ENCODE assay signal across 11 cellular contexts in the genomic region with DNA sequence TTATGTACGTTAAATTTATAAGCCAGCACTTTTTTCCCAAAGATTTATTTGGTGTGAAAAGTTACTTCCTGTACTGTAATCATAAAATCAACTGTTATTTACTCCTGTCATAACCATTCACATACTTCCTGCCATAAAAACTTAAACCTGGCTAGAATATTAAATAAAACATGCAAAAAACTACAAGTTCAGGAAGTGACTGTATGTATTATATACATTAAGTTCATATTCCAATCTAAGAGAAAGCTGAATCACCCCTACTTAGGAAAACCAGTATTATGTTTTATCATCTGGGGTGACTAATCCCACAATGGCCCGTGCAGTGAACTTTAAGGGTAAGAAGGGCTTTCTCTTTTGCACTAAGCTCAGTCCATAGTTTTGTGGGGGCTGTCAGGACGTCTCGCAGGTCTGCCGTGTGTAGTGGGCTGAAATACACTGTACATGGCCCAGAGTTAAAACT.
DNase-seq lines count a peak whose midpoint lies in the region; ATAC-seq and TF ChIP-seq lines count a peak whose summit lies in the region.
"Had no signal": no experiment of that assay in that cellular context is flagged by ENCODE, and none has a peak within 500 bp of the region (broad histone marks: within the 10 kb centered on the region; RNA-seq: fewer than 3 reads in every experiment).

No MANE protein-coding gene starts in this region.

- no peaks in the 10 kb centered on the region for H3K9me3 Mint-ChIP-seq in activated T-cell treated with anti-CD3 and anti-CD28 coated beads, Interleukin-2, amount 50 U/mL, for 4 hours
- no peaks in the 10 kb centered on the region for H3K9me3 Mint-ChIP-seq in activated CD8-positive, alpha-beta T cell treated with anti-CD3 and anti-CD28 coated beads for 36 hours
- H3K9me3 Mint-ChIP-seq in glutamatergic neuron (ENCODE audit: unreplicated experiment): no peaks in the 10 kb centered on the region

- POLR2A ChIA-PET in activated CD8-positive, alpha-beta T cell treated with anti-CD3 and anti-CD28 coated beads for 36 hours (lab: Charles Lee): interaction anchor here (0.9 to 1.3 kb wide), 3 partner anchors 14 to 18 kb away, joined by 3 to 9 read pairs (median 5); no protein-coding TSS in a partner anchor

- CTCF ChIA-PET in activated CD8-positive, alpha-beta T cell treated with anti-CD3 and anti-CD28 coated beads for 36 hours (lab: Charles Lee): interaction anchor here (0.7 to 2.3 kb wide), 5 partner anchors 13 to 122 kb away, joined by 3 to 6 read pairs (median 3); no protein-coding TSS in a partner anchor

- DNase-seq in activated T-cell treated with anti-CD3 and anti-CD28 coated beads, Interleukin-2, amount 50 U/mL, for 4 hours: no peak
- DNase-seq in activated T-cell treated with anti-CD3 and anti-CD28 coated beads, Interleukin-2, amount 50 U/mL, for 1 hour: no peak
- DNase-seq in activated CD8-positive, alpha-beta T cell treated with anti-CD3 and anti-CD28 coated beads for 36 hours: peak; percentile 56
- DNase-seq in thyroid gland (no peak), glutamatergic neuron (no peak), WERI-Rb-1 (no peak), NCI-H1048 (lab: John Stamatoyannopoulos, UW) (no peak)
- DNase-seq: activated gamma-delta T cell treated with Interleukin-2 at 50 U/mL for 16 hours; C1 segment of cervical spinal cord; stimulated activated CD4-positive, alpha-beta T cell treated with anti-CD3 and anti-CD28 coated beads, Interleukin-2, amount 100 ng/mL, for 48 hours had no signal

- H3K27me3 ChIP-seq in gastroesophageal sphincter (no peaks in the 10 kb centered on the region), thyroid gland (no peaks in the 10 kb centered on the region), WERI-Rb-1 (ENCODE audit: insufficient read depth, low read depth, severe bottlenecking) (no peaks in the 10 kb centered on the region)

- TF ChIP-seq EP300 in gastroesophageal sphincter (IDR thresholded peaks at IDR 0.05): no peak

- peaks cover 92% of the 10 kb centered on the region for H3K4me1 Mint-ChIP-seq in activated T-cell treated with anti-CD3 and anti-CD28 coated beads, Interleukin-2, amount 50 U/mL, for 4 hours (ENCODE audit: low read depth)
- peaks cover 90% of the 10 kb centered on the region for H3K4me1 Mint-ChIP-seq in activated CD8-positive, alpha-beta T cell treated with anti-CD3 and anti-CD28 coated beads for 36 hours (ENCODE audit: low read depth)
- peaks cover 20% of the 10 kb centered on the region for H3K4me1 Mint-ChIP-seq in glutamatergic neuron (ENCODE audit: low read depth, unreplicated experiment)

- H3K4me3 ChIP-seq in gastroesophageal sphincter (no peak overlapping the region), thyroid gland (replicated peaks in 1 of 3) (no peak overlapping the region), WERI-Rb-1 (ENCODE audit: low read depth, low read length) (no peak overlapping the region)

- peaks cover 73% of the 10 kb centered on the region for H3K36me3 Mint-ChIP-seq in activated T-cell treated with anti-CD3 and anti-CD28 coated beads, Interleukin-2, amount 50 U/mL, for 4 hours (ENCODE audit: insufficient read depth)
- peaks cover 78% of the 10 kb centered on the region for H3K36me3 Mint-ChIP-seq in activated CD8-positive, alpha-beta T cell treated with anti-CD3 and anti-CD28 coated beads for 36 hours (ENCODE audit: low read depth)
- no peaks in the 10 kb centered on the region for H3K36me3 Mint-ChIP-seq in glutamatergic neuron (ENCODE audit: unreplicated experiment)

- H3K27me3 Mint-ChIP-seq in activated T-cell treated with anti-CD3 and anti-CD28 coated beads, Interleukin-2, amount 50 U/mL, for 4 hours (ENCODE audit: low read depth): no peaks in the 10 kb centered on the region
- H3K27me3 Mint-ChIP-seq in activated CD8-positive, alpha-beta T cell treated with anti-CD3 and anti-CD28 coated beads for 36 hours: no peaks in the 10 kb centered on the region
- no peaks in the 10 kb centered on the region for H3K27me3 Mint-ChIP-seq in glutamatergic neuron (ENCODE audit: unreplicated experiment)

- peak overlapping the region; percentile 85 for H3K27ac Mint-ChIP-seq in activated CD8-positive, alpha-beta T cell treated with anti-CD3 and anti-CD28 coated beads for 36 hours
- no peak overlapping the region for H3K27ac Mint-ChIP-seq in glutamatergic neuron (ENCODE audit: unreplicated experiment)

- H3K4me1 ChIP-seq in gastroesophageal sphincter (peaks cover 39 to 98% (median 40%) of the 10 kb centered on the region in 3 donors), thyroid gland (peaks cover 91 to 93% of the 10 kb centered on the region in 2 donors)

- peaks cover 0 to 18% of the 10 kb centered on the region in 2 donors for H3K36me3 ChIP-seq in gastroesophageal sphincter
- no peaks in the 10 kb centered on the region for H3K36me3 ChIP-seq in thyroid gland
- no peaks in the 10 kb centered on the region for H3K36me3 ChIP-seq in WERI-Rb-1

- H3K9me3 ChIP-seq in gastroesophageal sphincter (no peaks in the 10 kb centered on the region), thyroid gland (no peaks in the 10 kb centered on the region), WERI-Rb-1 (ENCODE audit: severe bottlenecking) (no peaks in the 10 kb centered on the region)

- 82 to 85% methylated on average over 5 of the region's 5 CpGs for WGBS in gastroesophageal sphincter (ENCODE audit: low coverage in 1 of 2), 2 donors
- WGBS in thyroid gland, 2 donors: 56 to 60% methylated on average over 5 of the region's 5 CpGs

- H3K27ac ChIP-seq in gastroesophageal sphincter: peak overlapping the region in 3 of 4 donors; percentile 18 to 82 (median 80)
- peak overlapping the region; percentile 95 to 97 (median 96) for H3K27ac ChIP-seq in thyroid gland
- H3K27ac ChIP-seq in WERI-Rb-1: no peak overlapping the region

- no peak for TF ChIP-seq POLR2A in gastroesophageal sphincter (IDR thresholded peaks at IDR 0.05)
- TF ChIP-seq POLR2A in thyroid gland (IDR thresholded peaks at IDR 0.05): no peak

- TF ChIP-seq CTCF in activated CD8-positive, alpha-beta T cell treated with anti-CD3 and anti-CD28 coated beads for 36 hours (IDR thresholded peaks at IDR 0.05): no peak
- TF ChIP-seq CTCF in gastroesophageal sphincter (IDR thresholded peaks at IDR 0.05): no peak
- no peak for TF ChIP-seq CTCF in thyroid gland (IDR thresholded peaks at IDR 0.05)
- no peak for TF ChIP-seq CTCF in glutamatergic neuron (IDR thresholded peaks at IDR 0.05; ENCODE audit: partially characterized antibody, unreplicated experiment)
- no peak for TF ChIP-seq CTCF in WERI-Rb-1 (IDR thresholded peaks at IDR 0.05; ENCODE audit: low read depth, low read length)

- intact Hi-C loops in activated CD8-positive, alpha-beta T cell treated with anti-CD3 and anti-CD28 coated beads for 36 hours (cut with micrococcal nuclease): no loop called here
- intact Hi-C loops in thyroid gland (cut with DNase I): no loop called here

- ATAC-seq in activated T-cell treated with anti-CD3 and anti-CD28 coated beads, Interleukin-2, amount 50 U/mL, for 4 hours: peak in 1 of 2 donors; percentile 4
- ATAC-seq in activated CD8-positive, alpha-beta T cell treated with anti-CD3 and anti-CD28 coated beads for 36 hours: no peak
- no peak for ATAC-seq in gastroesophageal sphincter

- H3K4me3 Mint-ChIP-seq in activated T-cell treated with anti-CD3 and anti-CD28 coated beads, Interleukin-2, amount 50 U/mL, for 4 hours: peak overlapping the region; percentile 64
- peak overlapping the region; percentile 13 for H3K4me3 Mint-ChIP-seq in activated CD8-positive, alpha-beta T cell treated with anti-CD3 and anti-CD28 coated beads for 36 hours
- H3K4me3 Mint-ChIP-seq in glutamatergic neuron (ENCODE audit: unreplicated experiment): no peak overlapping the region
